In genomic region chr6:109769213-109769612, GRCh38 we compare ENCODE assay signal across 22 cellular contexts.
DNase-seq lines count a peak whose midpoint lies in the region; ATAC-seq and TF ChIP-seq lines count a peak whose summit lies in the region.
"Had no signal": no experiment of that assay in that cellular context is flagged by ENCODE, and none has a peak within 500 bp of the region (broad histone marks: within the 10 kb centered on the region; RNA-seq: fewer than 3 reads in every experiment).

No MANE protein-coding gene starts in this region.

- no peaks in the 10 kb centered on the region for H3K9me3 ChIP-seq in PC-3 (ENCODE audit: low read length)
- no peaks in the 10 kb centered on the region for H3K9me3 ChIP-seq in heart left ventricle
- H3K9me3 ChIP-seq: HAP-1, MG63, prostate gland, transverse colon had no signal

- DNase-seq in PC-3 (no peak), left cardiac atrium (no peak), heart left ventricle (no peak)
- DNase-seq in activated CD8-positive, alpha-beta memory T cell treated with anti-CD3 and anti-CD28 coated beads, Interleukin-2, amount 50 U/mL, for 4 hours = no peak
- DNase-seq: activated CD4-positive, alpha-beta memory T cell treated with anti-CD3 and anti-CD28 coated beads, Interleukin-2, amount 10 ng/mL, durations not matched to agents 7 days and 5 days; activated effector memory CD4-positive, alpha-beta T cell treated with anti-CD3 and anti-CD28 coated beads, Interleukin-2, amount 50 U/mL, for 16 hours; activated naive CD8-positive, alpha-beta T cell treated with anti-CD3 and anti-CD28 coated beads, Interleukin-2, amount 10 ng/mL, durations not matched to agents 7 days and 5 days; dermis blood vessel endothelial cell; glutamatergic neuron; NCI-H2171 treated with DMSO at 0.1 percent for 48 hours; stimulated activated CD4-positive, alpha-beta T cell treated with anti-CD3 and anti-CD28 coated beads, Interleukin-15, amount 100 ng/mL, for 24 hours; T1000; transverse colon had no signal

- CTCF ChIA-PET in PC-3 (lab: Charles Lee) = no interaction called here

- no peaks in the 10 kb centered on the region for H4K20me1 ChIP-seq in PC-3 (ENCODE audit: low read length)

- no peaks in the 10 kb centered on the region for H3F3A ChIP-seq in PC-3 (ENCODE audit: low read length, unreplicated experiment)

- H3K4me1 ChIP-seq in PC-3 (ENCODE audit: insufficient read depth, low read length) = peaks cover 28% of the 10 kb centered on the region
- H3K4me1 ChIP-seq in heart left ventricle = peaks cover 0 to 22% (median 8%) of the 10 kb centered on the region in 12 donors
- H3K4me1 ChIP-seq: neural progenitor cell, prostate gland, transverse colon had no signal

- 74 to 89% (median 82%) methylated on average over 3 of the region's 3 CpGs for WGBS in heart left ventricle, 4 donors

- no TSS peak for BruUV-seq in PC-3 (replicated peaks; lab: Mats Ljungman, UMichigan)

- H3K27me3 Mint-ChIP-seq in stimulated activated memory B cell treated with anti-CD40 and anti-IgM and Interleukin-4, amounts not matched to agents 10 μg/mL and 1 μg/mL and 100 μg/mL, for 72 hours = no peaks in the 10 kb centered on the region
- H3K27me3 Mint-ChIP-seq: activated CD4-positive, alpha-beta memory T cell treated with anti-CD3 and anti-CD28 coated beads, Interleukin-2, amount 10 ng/mL, durations not matched to agents 7 days and 5 days; activated naive CD8-positive, alpha-beta T cell treated with anti-CD3 and anti-CD28 coated beads, Interleukin-2, amount 10 ng/mL, durations not matched to agents 7 days and 5 days; central memory CD8-positive, alpha-beta T cell had no signal

- H3K4me2 ChIP-seq in PC-3 (ENCODE audit: low read length) = no peak overlapping the region
- H3K4me2 ChIP-seq: neural progenitor cell had no signal

- POLR2A ChIA-PET in PC-3 (lab: Charles Lee; ENCODE audit: unreplicated experiment) = no interaction called here

- ATAC-seq in GM18861 (IDR thresholded peaks at IDR 0.05; ENCODE audit: unreplicated experiment) (peak; percentile 47), HG03469 (IDR thresholded peaks at IDR 0.05; ENCODE audit: unreplicated experiment) (peak; percentile 46), PC-3 (no peak), left cardiac atrium (no peak), heart left ventricle (no peak)
- no peak for ATAC-seq in stimulated activated memory B cell treated with anti-CD40 and anti-IgM and Interleukin-4, amounts not matched to agents 10 μg/mL and 1 μg/mL and 100 μg/mL, for 72 hours
- ATAC-seq: activated CD4-positive, CD25-positive, alpha-beta regulatory T cell treated with anti-CD3 and anti-CD28 coated beads, Interleukin-2, amount 50 U/mL, for 24 hours had no signal

- H3K27ac Mint-ChIP-seq in stimulated activated memory B cell treated with anti-CD40 and anti-IgM and Interleukin-4, amounts not matched to agents 10 μg/mL and 1 μg/mL and 100 μg/mL, for 72 hours = peak overlapping the region; percentile 35
- H3K27ac Mint-ChIP-seq: activated CD4-positive, alpha-beta memory T cell treated with anti-CD3 and anti-CD28 coated beads, Interleukin-2, amount 10 ng/mL, durations not matched to agents 7 days and 5 days; activated naive CD8-positive, alpha-beta T cell treated with anti-CD3 and anti-CD28 coated beads, Interleukin-2, amount 10 ng/mL, durations not matched to agents 7 days and 5 days; neural progenitor cell had no signal

- H3K27me3 ChIP-seq in PC-3 (ENCODE audit: low read length) (no peaks in the 10 kb centered on the region), heart left ventricle (no peaks in the 10 kb centered on the region)
- H3K27me3 ChIP-seq: MG63, neural progenitor cell, transverse colon had no signal

- no peaks in the 10 kb centered on the region for H3K79me2 ChIP-seq in PC-3 (ENCODE audit: low read length)

- no peak for TF ChIP-seq CTCF in PC-3 (conservative IDR thresholded peaks at IDR 0.05; ENCODE audit: low read depth, low read length)
- no peak for TF ChIP-seq CTCF in heart left ventricle (IDR thresholded peaks at IDR 0.05)

- H3K4me3 ChIP-seq in PC-3 (ENCODE audit: low read length) = no peak overlapping the region
- no peak overlapping the region for H3K4me3 ChIP-seq in heart left ventricle
- H3K4me3 ChIP-seq: HAP-1, MG63, neural progenitor cell, prostate gland, transverse colon had no signal

- H3K4me1 Mint-ChIP-seq in stimulated activated memory B cell treated with anti-CD40 and anti-IgM and Interleukin-4, amounts not matched to agents 10 μg/mL and 1 μg/mL and 100 μg/mL, for 72 hours = peaks cover 42% of the 10 kb centered on the region
- H3K4me1 Mint-ChIP-seq: neural progenitor cell had no signal

- H3K27ac ChIP-seq in PC-3 (ENCODE audit: low read length) = peak overlapping the region; percentile 76
- no peak overlapping the region for H3K27ac ChIP-seq in heart left ventricle
- H3K27ac ChIP-seq: neural progenitor cell, prostate gland, transverse colon had no signal

- no peak overlapping the region for H2AFZ ChIP-seq in PC-3 (ENCODE audit: low read length)
- H2AFZ ChIP-seq: neural progenitor cell had no signal

- intact Hi-C loops in PC-3 (cut with micrococcal nuclease) (no loop called here), left cardiac atrium (cut with DNase I) (no loop called here), heart left ventricle (cut with DNase I) (no loop called here)

- H3K4me3 Mint-ChIP-seq in stimulated activated memory B cell treated with anti-CD40 and anti-IgM and Interleukin-4, amounts not matched to agents 10 μg/mL and 1 μg/mL and 100 μg/mL, for 72 hours = peak overlapping the region; percentile 18
- H3K4me3 Mint-ChIP-seq: activated CD4-positive, alpha-beta memory T cell treated with anti-CD3 and anti-CD28 coated beads, Interleukin-2, amount 10 ng/mL, durations not matched to agents 7 days and 5 days; activated naive CD8-positive, alpha-beta T cell treated with anti-CD3 and anti-CD28 coated beads, Interleukin-2, amount 10 ng/mL, durations not matched to agents 7 days and 5 days; central memory CD8-positive, alpha-beta T cell; neural progenitor cell had no signal

- peaks cover 6% of the 10 kb centered on the region for H3K9me3 Mint-ChIP-seq in stimulated activated memory B cell treated with anti-CD40 and anti-IgM and Interleukin-4, amounts not matched to agents 10 μg/mL and 1 μg/mL and 100 μg/mL, for 72 hours
- H3K9me3 Mint-ChIP-seq: activated CD4-positive, alpha-beta memory T cell treated with anti-CD3 and anti-CD28 coated beads, Interleukin-2, amount 10 ng/mL, durations not matched to agents 7 days and 5 days; central memory CD8-positive, alpha-beta T cell; neural progenitor cell had no signal

- H3K36me3 Mint-ChIP-seq in stimulated activated memory B cell treated with anti-CD40 and anti-IgM and Interleukin-4, amounts not matched to agents 10 μg/mL and 1 μg/mL and 100 μg/mL, for 72 hours = peaks cover 55% of the 10 kb centered on the region

- H3K36me3 ChIP-seq in PC-3 (ENCODE audit: low read depth, low read length) (no peaks in the 10 kb centered on the region), heart left ventricle (peaks cover 0 to 44% (median 26%) of the 10 kb centered on the region in 9 donors)
- H3K36me3 ChIP-seq: HAP-1, MG63, neural progenitor cell, prostate gland had no signal

- no peak for TF ChIP-seq POLR2A in heart left ventricle (IDR thresholded peaks at IDR 0.05)

- no peaks in the 10 kb centered on the region for H3K9me2 ChIP-seq in PC-3 (replicated peaks; ENCODE audit: low read length)

- no peak overlapping the region for H3K9ac ChIP-seq in PC-3 (ENCODE audit: low read length)
- H3K9ac ChIP-seq: neural progenitor cell had no signal

Comparison
In these comparisons a context has a peak if more than half of its experiments do, and no peak if none do; other contexts are left out.
1. ATAC-seq: peak in GM18861 (single experiment) and HG03469 (single experiment); none in PC-3 (single experiment), stimulated activated memory B cell treated with anti-CD40 and anti-IgM and Interleukin-4, amounts not matched to agents 10 μg/mL and 1 μg/mL and 100 μg/mL, for 72 hours (single experiment), left cardiac atrium (0 of 2) and heart left ventricle (0 of 4).